ENCODE assay signal across 1 cellular context in genomic region chr4:24915121-24915922, GRCh38.
TF ChIP-seq lines count a peak whose summit lies in the region.

No MANE protein-coding gene starts in this region.

TF ChIP-seq in WTC11, 78 proteins besides CTCF, POLR2A, EP300 and RAD21 (continued from another document):
- no peak for TF ChIP-seq ZNF532 (CRISPR knock-in tag; IDR thresholded peaks at IDR 0.05; ENCODE audit: borderline replicate concordance)
